In the genomic region with DNA sequence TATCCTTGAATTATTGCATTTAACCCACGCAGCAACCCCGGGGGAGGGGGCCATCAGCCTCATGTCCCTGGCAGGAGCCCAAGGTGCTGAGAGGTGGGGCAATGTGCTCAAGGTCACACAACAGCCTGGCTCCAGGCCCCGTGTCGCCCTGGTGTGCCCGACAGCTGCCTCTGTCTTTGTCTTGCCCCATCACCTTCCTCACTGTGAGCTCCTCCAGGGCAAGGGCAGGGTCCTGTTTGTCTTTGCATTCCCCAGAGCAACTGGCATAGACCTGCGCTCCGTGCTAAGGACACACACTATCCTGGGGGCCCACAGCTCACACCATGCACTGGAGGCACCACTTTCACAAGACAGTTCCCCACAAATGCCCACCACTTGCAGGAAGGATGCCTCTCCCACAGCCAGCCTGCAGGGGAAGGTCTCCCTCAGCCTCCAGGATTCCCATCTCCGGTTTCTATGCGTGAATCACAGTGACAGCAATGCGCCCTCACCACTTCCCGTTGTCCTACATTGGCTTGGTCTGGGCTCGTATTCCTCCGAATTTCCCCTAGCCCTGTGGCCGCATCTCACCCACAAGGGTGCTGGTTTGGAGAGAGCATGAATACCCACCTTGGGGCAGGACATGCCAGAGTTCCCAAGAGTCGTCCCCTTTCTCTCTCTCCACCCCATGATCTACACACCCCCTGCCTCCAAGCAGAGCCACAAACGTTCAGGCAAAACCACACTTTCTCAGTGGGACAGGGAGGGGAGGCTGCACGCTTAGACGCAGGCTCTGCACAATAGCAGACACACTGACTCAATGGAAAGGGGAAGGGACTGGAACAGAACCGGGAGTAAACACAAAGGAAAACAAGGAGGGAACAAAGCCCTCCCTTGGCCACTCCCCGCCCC, we compare ENCODE assay signal across 8 cellular contexts. TPM values are rescaled to one million over a fixed set of nuclear protein-coding genes. Genes with fewer than 3 reads are reported as not detected.
A peak's percentile ranks its signal among the peaks of the same experiment; 100 is the strongest.
DNase-seq lines count a peak whose midpoint lies in the region; ATAC-seq, FAIRE-seq and TF ChIP-seq lines count a peak whose summit lies in the region.

No MANE protein-coding gene starts in this region.

- whole genome bisulfite sequencing in mesodermal cell (ENCODE audit: insufficient coverage in 2 of 2), 2 experiments, result 57 to 62% methylated on average over 12 to 15 of the region's 20 CpGs

- H3K4me1 ChIP-seq in Peyer's patch (peaks cover 11 to 85% (median 39%) of the 10 kb centered on the region in 4 donors), mesodermal cell (ENCODE audit: control insufficient read depth, insufficient read depth, low read length, poor library complexity, severe bottlenecking) (peaks cover 77% of the 10 kb centered on the region)

- H3K9me3 ChIP-seq in Peyer's patch (no peaks in the 10 kb centered on the region), mesodermal cell (ENCODE audit: control insufficient read depth, low read length) (no peaks in the 10 kb centered on the region)

- peak; percentile 5 for FAIRE-seq in urothelium cell line (lab: Jason Lieb, UNC)

- H3K27ac ChIP-seq in Peyer's patch, result peak overlapping the region; percentile 56 to 79 (median 72)
- H3K27ac ChIP-seq in mesodermal cell (ENCODE audit: low read depth, low read length, severe bottlenecking), result peak overlapping the region; percentile 96

- TF ChIP-seq CTCF in Peyer's patch (IDR thresholded peaks at IDR 0.05), result no peak

- H3K4me3 ChIP-seq in Peyer's patch (peak overlapping the region in 2 of 4 donors; percentile 2 to 21), mesodermal cell (ENCODE audit: extremely low read depth, insufficient read depth, low read length, poor library complexity, severe bottlenecking) (no peak overlapping the region)

- no peaks in the 10 kb centered on the region for H3K27me3 ChIP-seq in Peyer's patch

- no peak for ATAC-seq in HG02852 (IDR thresholded peaks at IDR 0.05; ENCODE audit: unreplicated experiment)

- no peak for TF ChIP-seq POLR2A in Peyer's patch (IDR thresholded peaks at IDR 0.05)

- H3K36me3 ChIP-seq in Peyer's patch (no peaks in the 10 kb centered on the region), mesodermal cell (ENCODE audit: control insufficient read depth, insufficient read depth, low read length) (peaks cover 31% of the 10 kb centered on the region)

- DNase-seq in GM03348 (ENCODE audit: low spot score) (peak; percentile 77), Peyer's patch (peak in 1 of 3 donors; percentile 53), dermis blood vessel endothelial cell (peak; percentile 74), urothelium cell line (ENCODE audit: low spot score) (peak; percentile 73), GOT3 (lab: John Stamatoyannopoulos, UW) (no peak), SKM-1 treated with dmso at 0.1 percent for 144 hours (lab: John Stamatoyannopoulos, UW; ENCODE audit: unreplicated experiment) (no peak)

RNA-seq across cellular contexts. Expression of gene ITPRIP, which starts 10.3 kb away (rescaled TPM):
- total RNA-seq in Peyer's patch (1 to 10 TPM; 2.8 to 9.9 (median 7.7) TPM), dermis blood vessel endothelial cell (29.3 and 39.9 TPM in 2 replicates)
- polyA plus RNA-seq in mesodermal cell (2013, experiment 1 of 2), result 20.3 TPM
- polyA plus RNA-seq in mesodermal cell (2013, experiment 2 of 2), result 18.3 TPM

RNA-seq across cellular contexts. Expression of gene CFAP58, which starts 25.6 kb away (rescaled TPM):
- total RNA-seq in Peyer's patch (1 to 10 TPM in 1 of 4 donors, not detected in 3; 2.5 TPM), dermis blood vessel endothelial cell (0.85 and 1.2 TPM in 2 replicates)
- 1.7 TPM for polyA plus RNA-seq in mesodermal cell (2013, experiment 1 of 2)
- 1.5 TPM for polyA plus RNA-seq in mesodermal cell (2013, experiment 2 of 2)

RNA-seq across cellular contexts. Expression of gene GSTO2, which starts 59.0 kb away (rescaled TPM):
- total RNA-seq in Peyer's patch (10 to 100 TPM in 3 of 4 donors, 1 to 10 TPM in 1; 9.1 to 15.5 (median 13.7) TPM), dermis blood vessel endothelial cell (0.51 and 0.85 TPM in 2 replicates)
- 0.55 TPM for polyA plus RNA-seq in mesodermal cell (2013, experiment 1 of 2)
- polyA plus RNA-seq in mesodermal cell (2013, experiment 2 of 2), result 0.56 TPM

Comparison
In these comparisons a context has a peak if more than half of its experiments do, and no peak if none do; other contexts are left out.
1. DNase-seq: peak in GM03348 (single experiment), dermis blood vessel endothelial cell (single experiment) and urothelium cell line (single experiment); none in GOT3 (single experiment) and SKM-1 treated with dmso at 0.1 percent for 144 hours (single experiment).